Comparison of ENCODE assay signal across 7 cellular contexts in genomic region chr14:104714066-104714465, GRCh38.
"Had no signal": no experiment of that assay in that cellular context is flagged by ENCODE, and none has a peak within 500 bp of the region (broad histone marks: within the 10 kb centered on the region; RNA-seq: fewer than 3 reads in every experiment).

No MANE protein-coding gene starts in this region.

- H3K4me1 ChIP-seq: HAP-1 had no signal

- H3K4me3 Mint-ChIP-seq: GM23338, HFFc6 had no signal

- H3K9me3 ChIP-seq: HAP-1 had no signal

- H3K4me2 ChIP-seq: GM23338 had no signal

- H3K4me3 ChIP-seq: GM23338, HAP-1, K562 had no signal

- ATAC-seq: GM23338, HCT116, K562 had no signal

- H3K9me3 Mint-ChIP-seq: GM23338, HFFc6 had no signal

- H3K27ac Mint-ChIP-seq: GM23338, HFFc6 had no signal

- DNase-seq: HFFc6, IMR-90, KG1 had no signal
